ENCODE assay signal across 22 cellular contexts in genomic region chr3:55664387-55664786, GRCh38.
DNase-seq lines count a peak whose midpoint lies in the region; ATAC-seq lines count a peak whose summit lies in the region.
"Had no signal": no experiment of that assay in that cellular context is flagged by ENCODE, and none has a peak within 500 bp of the region (broad histone marks: within the 10 kb centered on the region; RNA-seq: fewer than 3 reads in every experiment).

No MANE protein-coding gene starts in this region.

- no peaks in the 10 kb centered on the region for H3K27me3 ChIP-seq in thymus (ENCODE audit: control insufficient read depth, insufficient read depth)
- H3K27me3 ChIP-seq: sigmoid colon, vagina had no signal

- H3K4me1 ChIP-seq in thymus (ENCODE audit: control insufficient read depth, insufficient read depth, low read length) = no peaks in the 10 kb centered on the region
- H3K4me1 ChIP-seq: parathyroid adenoma, sigmoid colon had no signal

- no peak overlapping the region for H3K4me3 ChIP-seq in thymus (ENCODE audit: low read length)
- H3K4me3 ChIP-seq: sigmoid colon, vagina had no signal

- H3K9me3 Mint-ChIP-seq in activated naive CD4-positive, alpha-beta T cell treated with anti-CD3 and anti-CD28 coated beads, Interleukin-2, amount 50 U/mL, for 24 hours = no peaks in the 10 kb centered on the region
- no peaks in the 10 kb centered on the region for H3K9me3 Mint-ChIP-seq in activated T-cell treated with anti-CD3 and anti-CD28 coated beads, Interleukin-2, amount 50 U/mL, for 72 hours
- H3K9me3 Mint-ChIP-seq: HFFc6, memory B cell had no signal

- H3K4me3 Mint-ChIP-seq in activated naive CD4-positive, alpha-beta T cell treated with anti-CD3 and anti-CD28 coated beads, Interleukin-2, amount 50 U/mL, for 24 hours = peak overlapping the region; percentile 52
- H3K4me3 Mint-ChIP-seq in activated T-cell treated with anti-CD3 and anti-CD28 coated beads, Interleukin-2, amount 50 U/mL, for 72 hours = peak overlapping the region; percentile 16 to 55
- H3K4me3 Mint-ChIP-seq: activated T-helper 17 cell treated with anti-CD3 and anti-CD28 coated beads, Interleukin-2, amount 50 U/mL, for 72 hours; CD4-positive, CD25-positive, alpha-beta regulatory T cell; HFFc6; memory B cell; naive B cell had no signal

- no peaks in the 10 kb centered on the region for H3K9me3 ChIP-seq in thymus (ENCODE audit: control insufficient read depth)
- H3K9me3 ChIP-seq: sigmoid colon, vagina had no signal

- no peaks in the 10 kb centered on the region for H3K36me3 ChIP-seq in thymus (ENCODE audit: control insufficient read depth, insufficient read depth)
- H3K36me3 ChIP-seq: sigmoid colon, vagina had no signal

- ATAC-seq in activated T-cell treated with anti-CD3 and anti-CD28 coated beads, Interleukin-2, amount 50 U/mL, for 72 hours (replicated peaks in 1 of 2) = peak; percentile 87 to 98
- no peak for ATAC-seq in GM18520 (IDR thresholded peaks at IDR 0.05; ENCODE audit: unreplicated experiment)
- ATAC-seq: activated T-helper 17 cell treated with anti-CD3 and anti-CD28 coated beads, Interleukin-2, amount 50 U/mL, for 72 hours; Right ventricle myocardium inferior had no signal

- no peak for DNase-seq in activated naive CD4-positive, alpha-beta T cell treated with anti-CD3 and anti-CD28 coated beads, Interleukin-2, amount 50 U/mL, for 16 hours
- peak; percentile 35 to 72 for DNase-seq in activated T-cell treated with anti-CD3 and anti-CD28 coated beads, Interleukin-2, amount 50 U/mL, for 72 hours
- DNase-seq in left kidney (ENCODE audit: low read depth, low spot score) = peak; percentile 83
- DNase-seq in mucosa of gallbladder (ENCODE audit: low spot score) = no peak
- DNase-seq: activated CD4-positive, CD25-positive, alpha-beta regulatory T cell; activated CD8-positive, alpha-beta memory T cell treated with anti-CD3 and anti-CD28 coated beads for 24 hours; CD4-positive, CD25-positive, alpha-beta regulatory T cell; HFFc6; MV-4-11; naive B cell; NCI-H345; sigmoid colon; stimulated activated CD4-positive, alpha-beta T cell treated with anti-CD3 and anti-CD28 coated beads, Interleukin-15, amount 100 ng/mL, for 24 hours; T1000 had no signal

- WGBS in thymus = 82% methylated on average over 14 of the region's 14 CpGs

- no peaks in the 10 kb centered on the region for H3K36me3 Mint-ChIP-seq in activated naive CD4-positive, alpha-beta T cell treated with anti-CD3 and anti-CD28 coated beads, Interleukin-2, amount 50 U/mL, for 24 hours
- peaks cover 0 to 2% of the 10 kb centered on the region in 2 donors for H3K36me3 Mint-ChIP-seq in activated T-cell treated with anti-CD3 and anti-CD28 coated beads, Interleukin-2, amount 50 U/mL, for 72 hours (ENCODE audit: insufficient read depth in 2 of 2)
- H3K36me3 Mint-ChIP-seq: CD4-positive, CD25-positive, alpha-beta regulatory T cell; memory B cell; naive B cell had no signal

- no peaks in the 10 kb centered on the region for H3K4me1 Mint-ChIP-seq in activated naive CD4-positive, alpha-beta T cell treated with anti-CD3 and anti-CD28 coated beads, Interleukin-2, amount 50 U/mL, for 24 hours
- peaks cover 24% of the 10 kb centered on the region for H3K4me1 Mint-ChIP-seq in activated T-cell treated with anti-CD3 and anti-CD28 coated beads, Interleukin-2, amount 50 U/mL, for 72 hours (ENCODE audit: low read depth)
- H3K4me1 Mint-ChIP-seq: activated T-helper 17 cell treated with anti-CD3 and anti-CD28 coated beads, Interleukin-2, amount 50 U/mL, for 72 hours; CD4-positive, CD25-positive, alpha-beta regulatory T cell; memory B cell; naive B cell had no signal

- no peak overlapping the region for H3K27ac Mint-ChIP-seq in activated naive CD4-positive, alpha-beta T cell treated with anti-CD3 and anti-CD28 coated beads, Interleukin-2, amount 50 U/mL, for 24 hours
- H3K27ac Mint-ChIP-seq in activated T-cell treated with anti-CD3 and anti-CD28 coated beads, Interleukin-2, amount 50 U/mL, for 72 hours = no peak overlapping the region
- H3K27ac Mint-ChIP-seq: activated T-helper 17 cell treated with anti-CD3 and anti-CD28 coated beads, Interleukin-2, amount 50 U/mL, for 72 hours; CD4-positive, CD25-positive, alpha-beta regulatory T cell; HFFc6; memory B cell; naive B cell had no signal

- H3K27me3 Mint-ChIP-seq in activated naive CD4-positive, alpha-beta T cell treated with anti-CD3 and anti-CD28 coated beads, Interleukin-2, amount 50 U/mL, for 24 hours = no peaks in the 10 kb centered on the region
- H3K27me3 Mint-ChIP-seq in activated T-cell treated with anti-CD3 and anti-CD28 coated beads, Interleukin-2, amount 50 U/mL, for 72 hours (ENCODE audit: low read depth) = no peaks in the 10 kb centered on the region
- H3K27me3 Mint-ChIP-seq: CD4-positive, CD25-positive, alpha-beta regulatory T cell; naive B cell had no signal

- H3K27ac ChIP-seq in thymus (ENCODE audit: low read depth) = peak overlapping the region; percentile 25
- H3K27ac ChIP-seq: parathyroid adenoma, sigmoid colon, vagina had no signal

Comparison
In these comparisons a context has a peak if more than half of its experiments do, and no peak if none do; other contexts are left out.
1. DNase-seq: peak in activated T-cell treated with anti-CD3 and anti-CD28 coated beads, Interleukin-2, amount 50 U/mL, for 72 hours (2 of 2) and left kidney (single experiment); none in activated naive CD4-positive, alpha-beta T cell treated with anti-CD3 and anti-CD28 coated beads, Interleukin-2, amount 50 U/mL, for 16 hours (single experiment) and mucosa of gallbladder (single experiment).